ENCODE assay signal across 8 cellular contexts in genomic region chr2:25251032-25251460, GRCh38.
DNase-seq lines count a peak whose midpoint lies in the region; ATAC-seq, FAIRE-seq and TF ChIP-seq lines count a peak whose summit lies in the region.

No MANE protein-coding gene starts in this region.

- peak overlapping the region; percentile 67 for H3K14ac ChIP-seq in neuronal stem cell (ENCODE audit: low read length)

- no peak overlapping the region for H3K4ac ChIP-seq in neuronal stem cell (ENCODE audit: low read length)

- peak overlapping the region; percentile 90 for H3K9ac ChIP-seq in neuronal stem cell (ENCODE audit: low read depth, low read length, poor library complexity)

- H2BK120ac ChIP-seq in neuronal stem cell (ENCODE audit: low read depth, low read length): peak overlapping the region; percentile 25

- no peaks in the 10 kb centered on the region; the same call in 1 of the 2 replicates for H3K79me2 ChIP-seq in PC-9 (ENCODE audit: low read depth)
- no peaks in the 10 kb centered on the region for H3K79me2 ChIP-seq in OCI-LY7 (ENCODE audit: insufficient read depth, low read depth, low read length)

- FAIRE-seq in GM12891 (lab: Jason Lieb, UNC): no peak

- H3K4me2 ChIP-seq in PC-9 (peak overlapping the region; percentile 98), neuronal stem cell (ENCODE audit: insufficient read depth, low read length, poor library complexity, severe bottlenecking) (peak overlapping the region; percentile 98), OCI-LY7 (ENCODE audit: low read length) (no peak overlapping the region)

- H3K4me3 ChIP-seq in PC-9: peak overlapping the region; percentile 97
- H3K4me3 ChIP-seq in ectodermal cell (ENCODE audit: insufficient read depth, low read depth, low read length): peak overlapping the region; percentile 62
- peak overlapping the region; percentile 84 to 90 for H3K4me3 ChIP-seq in neuronal stem cell (ENCODE audit: low read length in 2 of 2)
- H3K4me3 ChIP-seq in OCI-LY7 (ENCODE audit: low read depth, low read length, poor library complexity, severe bottlenecking): no peak overlapping the region

- H3K9me3 ChIP-seq in PC-9 (ENCODE audit: insufficient read depth, low read depth) (no peaks in the 10 kb centered on the region), ectodermal cell (ENCODE audit: control insufficient read depth, low read length) (no peaks in the 10 kb centered on the region), neuronal stem cell (replicated peaks in 1 of 2; ENCODE audit: control insufficient read depth in 2 of 2, insufficient read depth in 1 of 2, low read depth in 1 of 2, low read length in 2 of 2) (no peaks in the 10 kb centered on the region), OCI-LY7 (ENCODE audit: low read length) (no peaks in the 10 kb centered on the region)

- H2AFZ ChIP-seq in PC-9 (peak overlapping the region; percentile 92; the same call in 1 of the 2 replicates), neuronal stem cell (ENCODE audit: low read length) (peak overlapping the region; percentile 92), OCI-LY7 (ENCODE audit: low read length) (no peak overlapping the region)

- POLR2A ChIA-PET in PC-9 (lab: Charles Lee; ENCODE audit: unreplicated experiment): no interaction called here
- POLR2A ChIA-PET in OCI-LY7 (lab: Charles Lee): no interaction called here

- H4K8ac ChIP-seq in neuronal stem cell (ENCODE audit: low read depth, low read length): no peak overlapping the region

- H3K4me1 ChIP-seq in PC-9 (replicated peaks; ENCODE audit: insufficient read depth) (0 out of 2 replicates have a peak, but pooled peaks cover 9% of the 10 kb centered on the region), ectodermal cell (ENCODE audit: control insufficient read depth, insufficient read depth, low read length) (peaks cover 21% of the 10 kb centered on the region), neuronal stem cell (ENCODE audit: control insufficient read depth in 2 of 2, insufficient read depth in 1 of 2, low read depth in 1 of 2, low read length in 2 of 2) (peaks cover 16 to 23% of the 10 kb centered on the region in 2 donors), OCI-LY7 (ENCODE audit: insufficient read depth, low read length, poor library complexity, severe bottlenecking) (no peaks in the 10 kb centered on the region)

- peak overlapping the region; percentile 80 for H2BK15ac ChIP-seq in neuronal stem cell (ENCODE audit: low read length)

- H3K27me3 ChIP-seq in PC-9 (ENCODE audit: insufficient read depth, low read depth) (no peaks in the 10 kb centered on the region), ectodermal cell (ENCODE audit: control insufficient read depth, insufficient read depth, low read length, poor library complexity, severe bottlenecking) (no peaks in the 10 kb centered on the region), neuronal stem cell (ENCODE audit: control insufficient read depth in 3 of 3, insufficient read depth in 3 of 3, low read depth in 1 of 3, low read length in 3 of 3) (no peaks in the 10 kb centered on the region)

- BruUV-seq in PC-9 (replicated peaks; lab: Mats Ljungman, UMichigan): no TSS peak
- no TSS peak for BruUV-seq in OCI-LY7 (replicated peaks; lab: Mats Ljungman, UMichigan)

- peak overlapping the region; percentile 88 for H2AK5ac ChIP-seq in neuronal stem cell (ENCODE audit: low read depth, low read length)

- DNase-seq in GM12891 (ENCODE audit: insufficient read length, low spot score) (peak; percentile 62), PC-9 (no peak), neuronal stem cell (ENCODE audit: low spot score) (peak; percentile 49), left lobe of liver (ENCODE audit: low spot score) (no peak), OCI-LY7 (ENCODE audit: low spot score) (no peak), NCI-H1105 treated with DMSO at 0.1 percent for 48 hours (lab: John Stamatoyannopoulos, UW) (no peak)

- TF ChIP-seq POLR2A in GM12891 (IDR thresholded peaks at IDR 0.05; ENCODE audit: low read depth, low read length): no peak

- H4K91ac ChIP-seq in neuronal stem cell (ENCODE audit: low read depth, low read length, poor library complexity): no peak overlapping the region

- H3K27ac ChIP-seq in PC-9: no peak overlapping the region
- H3K27ac ChIP-seq in ectodermal cell (ENCODE audit: insufficient read depth, low read depth, low read length, poor library complexity, severe bottlenecking): peak overlapping the region; percentile 95
- H3K27ac ChIP-seq in neuronal stem cell (replicated peaks; ENCODE audit: low read length): peak overlapping the region; percentile 96
- H3K27ac ChIP-seq in OCI-LY7 (ENCODE audit: low read depth, low read length, poor library complexity, severe bottlenecking): no peak overlapping the region

- ATAC-seq in GM21619 (IDR thresholded peaks at IDR 0.05; ENCODE audit: unreplicated experiment) (no peak), left lobe of liver (no peak)

- TF ChIP-seq CTCF in PC-9 (conservative IDR thresholded peaks at IDR 0.05) (no peak), OCI-LY7 (conservative IDR thresholded peaks at IDR 0.05; ENCODE audit: low read length) (no peak)

- peak overlapping the region; percentile 75 for H3K23ac ChIP-seq in neuronal stem cell (ENCODE audit: low read depth, low read length, poor library complexity)

- H3K79me1 ChIP-seq in neuronal stem cell (ENCODE audit: low read depth, low read length): peaks cover 17% of the 10 kb centered on the region

- 0 to 1% methylated on average over 15 to 16 of the region's 16 CpGs for WGBS in ectodermal cell, 2 experiments
- no CpG with 5 or more reads among the region's 16 CpGs for WGBS in neuronal stem cell (ENCODE audit: extremely low coverage in 2 of 2, insufficient read length in 2 of 2, insufficient replicate concordance in 1 of 2), 2 donors

- intact Hi-C loops in PC-9 (cut with micrococcal nuclease; ENCODE audit: unreplicated experiment): no loop called here
- intact Hi-C loops in OCI-LY7 (cut with micrococcal nuclease; ENCODE audit: unreplicated experiment): no loop called here

- no peaks in the 10 kb centered on the region for H4K20me1 ChIP-seq in PC-9 (ENCODE audit: insufficient read depth)
- no peaks in the 10 kb centered on the region for H4K20me1 ChIP-seq in OCI-LY7 (ENCODE audit: insufficient read depth, low read length)

- H2BK5ac ChIP-seq in neuronal stem cell (ENCODE audit: low read length): peak overlapping the region; percentile 100

- 0 out of 2 replicates have a peak, but pooled peaks cover 3% of the 10 kb centered on the region for H3K36me3 ChIP-seq in PC-9 (ENCODE audit: low read depth)
- H3K36me3 ChIP-seq in ectodermal cell (ENCODE audit: control insufficient read depth, insufficient read depth, low read length): peaks cover 22% of the 10 kb centered on the region
- H3K36me3 ChIP-seq in neuronal stem cell (replicated peaks in 1 of 2; ENCODE audit: control insufficient read depth in 2 of 2, insufficient read depth in 2 of 2, low read length in 2 of 2): peaks cover 22 to 34% of the 10 kb centered on the region in 2 donors
- H3K36me3 ChIP-seq in OCI-LY7 (ENCODE audit: insufficient read depth, low read length): no peaks in the 10 kb centered on the region

- H3K9me2 ChIP-seq in PC-9 (ENCODE audit: insufficient read depth) (no peaks in the 10 kb centered on the region), OCI-LY7 (ENCODE audit: insufficient read depth, low read length) (no peaks in the 10 kb centered on the region)

- peak overlapping the region; percentile 99 for H3K18ac ChIP-seq in neuronal stem cell (ENCODE audit: low read length)

- CTCF ChIA-PET in PC-9 (lab: Charles Lee) (no interaction called here), OCI-LY7 (lab: Charles Lee; ENCODE audit: unreplicated experiment) (no interaction called here)

- peak overlapping the region; percentile 24 for H2BK12ac ChIP-seq in neuronal stem cell (ENCODE audit: low read length)

- peaks cover 15% of the 10 kb centered on the region; the same call in 1 of the 2 replicates for H3F3A ChIP-seq in PC-9 (ENCODE audit: insufficient read depth, low read depth)

TF ChIP-seq in GM12891, 5 proteins besides CTCF, POLR2A, EP300 and RAD21:
- TF ChIP-seq PAX5 (IDR thresholded peaks at IDR 0.05; ENCODE audit: insufficient read depth, low read length, severe bottlenecking): no peak
- no peak; the same call in 1 of the 2 replicates for TF ChIP-seq TAF1 (IDR thresholded peaks at IDR 0.05; ENCODE audit: low read depth, low read length)
- TF ChIP-seq POU2F2 (IDR thresholded peaks at IDR 0.05; ENCODE audit: low read depth, low read length): no peak
- TF ChIP-seq POLR2AphosphoS5 (IDR thresholded peaks at IDR 0.05; ENCODE audit: low read depth, low read length): no peak
- no peak for TF ChIP-seq SPI1 (IDR thresholded peaks at IDR 0.05; ENCODE audit: low read depth, low read length)
TF ChIP-seq in GM12891: peak in this region for 0.

Comparison
In these comparisons a context has a peak if more than half of its experiments do, and no peak if none do; other contexts are left out.
1. DNase-seq: peak in GM12891 (single experiment) and neuronal stem cell (single experiment); none in PC-9 (0 of 2), left lobe of liver (single experiment), OCI-LY7 (single experiment) and NCI-H1105 treated with DMSO at 0.1 percent for 48 hours (single experiment).
2. H3K27ac ChIP-seq: peak in ectodermal cell (single experiment) and neuronal stem cell (single experiment); none in PC-9 (single experiment) and OCI-LY7 (single experiment).